ENCODE assay signal across 18 cellular contexts in genomic region chr17:78401246-78401645, GRCh38. TPM values are rescaled to one million over a fixed set of nuclear protein-coding genes. Genes with fewer than 3 reads are reported as not detected.
DNase-seq lines count a peak whose midpoint lies in the region; ATAC-seq, FAIRE-seq and TF ChIP-seq lines count a peak whose summit lies in the region.
"Had no signal": no experiment of that assay in that cellular context is flagged by ENCODE, and none has a peak within 500 bp of the region (broad histone marks: within the 10 kb centered on the region; RNA-seq: fewer than 3 reads in every experiment).

No MANE protein-coding gene starts in this region.

- no peak overlapping the region for H3K4me2 ChIP-seq in GM23338
- H3K4me2 ChIP-seq: hepatocyte had no signal

- no peak overlapping the region for H3K4me3 Mint-ChIP-seq in GM23338
- H3K4me3 Mint-ChIP-seq: nephron progenitor cell; stimulated activated naive B cell treated with anti-CD40 and anti-IgM and Interleukin-4, amounts not matched to agents 10 μg/mL and 1 μg/mL and 100 μg/mL, for 72 hours had no signal

- FAIRE-seq in bronchial epithelial cell (lab: Jason Lieb, UNC): no peak

- H3K9me3 Mint-ChIP-seq in GM23338: no peaks in the 10 kb centered on the region
- H3K9me3 Mint-ChIP-seq: nephron progenitor cell; stimulated activated naive B cell treated with anti-CD40 and anti-IgM and Interleukin-4, amounts not matched to agents 10 μg/mL and 1 μg/mL and 100 μg/mL, for 72 hours had no signal

- no peak overlapping the region for H3K27ac ChIP-seq in GM23338 (ENCODE audit: low read depth)
- H3K27ac ChIP-seq in neutrophil: peak overlapping the region; percentile 19
- H3K27ac ChIP-seq: coronary artery, esophagus squamous epithelium, hepatocyte, sigmoid colon had no signal

- no peak overlapping the region for H2AFZ ChIP-seq in GM23338
- H2AFZ ChIP-seq: hepatocyte had no signal

- H3K4me1 ChIP-seq in GM23338 (ENCODE audit: insufficient read depth) (no peaks in the 10 kb centered on the region), neutrophil (ENCODE audit: control insufficient read depth in 1 of 2, insufficient read depth in 1 of 2, low read depth in 1 of 2, low read length in 1 of 2) (no peaks in the 10 kb centered on the region)

- 0 out of 2 replicates have a peak, but pooled peaks cover 2% of the 10 kb centered on the region for H3F3A ChIP-seq in GM23338 (replicated peaks; ENCODE audit: low read depth)

- peak; percentile 36 to 75 for DNase-seq in NCI-H187 (lab: John Stamatoyannopoulos, UW)
- DNase-seq in NCI-H187 treated with DMSO at 0.1 percent for 48 hours (lab: John Stamatoyannopoulos, UW): no peak
- no peak for DNase-seq in GM23338 (ENCODE audit: low spot score)
- DNase-seq in bronchial epithelial cell (ENCODE audit: low read depth): peak; percentile 78
- DNase-seq in activated CD4-positive, alpha-beta T cell treated with anti-CD3 and anti-CD28 coated beads, Interleukin-2, amount 50 U/mL, for 48 hours: no peak
- no peak for DNase-seq in activated CD4-positive, CD25-positive, alpha-beta regulatory T cell treated with anti-CD3 and anti-CD28 coated beads, Interleukin-2, amount 50 U/mL, for 72 hours
- no peak for DNase-seq in G401 (ENCODE audit: low spot score)
- DNase-seq: activated CD8-positive, alpha-beta memory T cell treated with anti-CD3 and anti-CD28 coated beads, Interleukin-2, amount 50 U/mL, for 48 hours; esophagus squamous epithelium; NCI-H1048; NCI-H345; nephron progenitor cell; sigmoid colon; stimulated activated naive B cell treated with anti-CD40 and anti-IgM and Interleukin-4, amounts not matched to agents 10 μg/mL and 1 μg/mL and 100 μg/mL, for 72 hours had no signal

- ATAC-seq in GM23338: no peak
- ATAC-seq: SK-N-SH treated with all-trans-retinoic acid at 6 μM for 48 hours; stimulated activated naive B cell treated with anti-CD40 and anti-IgM and Interleukin-4, amounts not matched to agents 10 μg/mL and 1 μg/mL and 100 μg/mL, for 72 hours had no signal

- H3K36me3 ChIP-seq in GM23338 (ENCODE audit: insufficient read depth) (peaks cover 28% of the 10 kb centered on the region), bronchial epithelial cell (ENCODE audit: control insufficient read depth, insufficient read depth, low read length) (peaks cover 30% of the 10 kb centered on the region), neutrophil (peaks cover 98% of the 10 kb centered on the region)

- H3K4me1 Mint-ChIP-seq in GM23338: no peaks in the 10 kb centered on the region; the same call in 2 of the 3 replicates

- H3K4me3 ChIP-seq in GM23338 (no peak overlapping the region), bronchial epithelial cell (ENCODE audit: low read depth, low read length) (no peak overlapping the region), neutrophil (ENCODE audit: low read depth in 1 of 2, low read length in 1 of 2) (no peak overlapping the region)
- H3K4me3 ChIP-seq: coronary artery, esophagus squamous epithelium, hepatocyte, sigmoid colon had no signal

- H3K27ac Mint-ChIP-seq in GM23338: peak overlapping the region; percentile 58; the same call in 1 of the 2 replicates

- no peaks in the 10 kb centered on the region for H3K9me2 ChIP-seq in GM23338 (ENCODE audit: insufficient read depth)

- peaks cover 19% of the 10 kb centered on the region for H4K20me1 ChIP-seq in GM23338 (replicated peaks; ENCODE audit: insufficient read depth)

- peaks cover 10% of the 10 kb centered on the region for H3K27me3 Mint-ChIP-seq in GM23338 (ENCODE audit: insufficient read depth, low read depth, poor library complexity)
- H3K27me3 Mint-ChIP-seq: stimulated activated naive B cell treated with anti-CD40 and anti-IgM and Interleukin-4, amounts not matched to agents 10 μg/mL and 1 μg/mL and 100 μg/mL, for 72 hours had no signal

- peaks cover 92% of the 10 kb centered on the region for H3K36me3 Mint-ChIP-seq in GM23338 (ENCODE audit: low read depth)

- TF ChIP-seq CTCF in GM23338 (conservative IDR thresholded peaks at IDR 0.05; ENCODE audit: low read depth in 2 of 2): no peak
- TF ChIP-seq CTCF in bronchial epithelial cell (IDR thresholded peaks at IDR 0.05; ENCODE audit: insufficient read depth, low read length, severe bottlenecking): no peak
- no peak for TF ChIP-seq CTCF in neutrophil (IDR thresholded peaks at IDR 0.05)

- in situ Hi-C loops in G401 (cut with HindIII; ENCODE audit: low sequenced_read_pairs): no loop called here

- no peaks in the 10 kb centered on the region for H3K27me3 ChIP-seq in GM23338 (ENCODE audit: insufficient read depth)
- H3K27me3 ChIP-seq in bronchial epithelial cell (ENCODE audit: control insufficient read depth, insufficient read depth, low read length): no peaks in the 10 kb centered on the region
- no peaks in the 10 kb centered on the region for H3K27me3 ChIP-seq in neutrophil
- H3K27me3 ChIP-seq: esophagus squamous epithelium, hepatocyte, sigmoid colon had no signal

- H3K79me2 ChIP-seq in GM23338 (replicated peaks; ENCODE audit: insufficient read depth): peaks cover 40% of the 10 kb centered on the region

- H3K9me3 ChIP-seq in neutrophil: no peaks in the 10 kb centered on the region
- H3K9me3 ChIP-seq: esophagus squamous epithelium, sigmoid colon had no signal

TF ChIP-seq in GM23338, 12 proteins besides CTCF, POLR2A, EP300 and RAD21 (continues in another document):
- TF ChIP-seq JUNB (IDR thresholded peaks at IDR 0.05; ENCODE audit: unreplicated experiment) (no peak), POLR2AphosphoS5 (IDR thresholded peaks at IDR 0.05; ENCODE audit: low read depth) (no peak), CREB1 (CRISPR knock-in tag; IDR thresholded peaks at IDR 0.05; ENCODE audit: low read depth) (no peak), EZH2phosphoT487 (IDR thresholded peaks at IDR 0.05; ENCODE audit: unreplicated experiment) (no peak), ZNF114 (CRISPR knock-in tag; IDR thresholded peaks at IDR 0.05) (no peak), ETS1 (IDR thresholded peaks at IDR 0.05) (no peak), ZNF331 (CRISPR knock-in tag; IDR thresholded peaks at IDR 0.05; ENCODE audit: low read depth) (no peak), NANOG (IDR thresholded peaks at IDR 0.05; ENCODE audit: borderline replicate concordance) (no peak), EZH2 (IDR thresholded peaks at IDR 0.05; ENCODE audit: low read depth, unreplicated experiment) (no peak)

RNA-seq across cellular contexts. Expression of gene PGS1, which starts 22.8 kb away (rescaled TPM):
- total RNA-seq in GM23338 (2014; rRNA removed; shearing (Covaris generic)): 65.8 and 67.1 TPM in 2 replicates
- polyA plus RNA-seq in GM23338 (2016; fragmentation: Nextera tagmentation; extraction: Ambion mirVana): 42.5 and 43.9 TPM in 2 replicates
- 22.5 and 25.8 TPM in 2 replicates for total RNA-seq in bronchial epithelial cell
- 16.3 and 43.0 TPM in 2 replicates for total RNA-seq in G401 (2014; rRNA removed; shearing (Covaris generic))

RNA-seq across cellular contexts. Expression of gene SOCS3, which starts 41.4 kb away (rescaled TPM):
- total RNA-seq in GM23338 (2014; rRNA removed; shearing (Covaris generic)): 25.1 and 32.9 TPM in 2 replicates
- 13.2 TPM in 2 replicates for polyA plus RNA-seq in GM23338 (2016; fragmentation: Nextera tagmentation; extraction: Ambion mirVana)
- total RNA-seq in bronchial epithelial cell: 10.0 and 13.7 TPM in 2 replicates
- total RNA-seq in G401 (2014; rRNA removed; shearing (Covaris generic)): 72.7 and 90.1 TPM in 2 replicates

Comparison
In these comparisons a context has a peak if more than half of its experiments do, and no peak if none do; other contexts are left out.
1. DNase-seq: peak in NCI-H187 (2 of 2) and bronchial epithelial cell (single experiment); none in NCI-H187 treated with DMSO at 0.1 percent for 48 hours (single experiment), GM23338 (single experiment), activated CD4-positive, alpha-beta T cell treated with anti-CD3 and anti-CD28 coated beads, Interleukin-2, amount 50 U/mL, for 48 hours (0 of 2), activated CD4-positive, CD25-positive, alpha-beta regulatory T cell treated with anti-CD3 and anti-CD28 coated beads, Interleukin-2, amount 50 U/mL, for 72 hours (single experiment) and G401 (single experiment).